12 cellular contexts compared by ENCODE assay signal in genomic region chr7:127809285-127809702, GRCh38.
A peak's percentile ranks its signal among the peaks of the same experiment; 100 is the strongest.
DNase-seq lines count a peak whose midpoint lies in the region; ATAC-seq and TF ChIP-seq lines count a peak whose summit lies in the region.
"Had no signal": no experiment of that assay in that cellular context is flagged by ENCODE, and none has a peak within 500 bp of the region (broad histone marks: within the 10 kb centered on the region; RNA-seq: fewer than 3 reads in every experiment).

No MANE protein-coding gene starts in this region.

- H3K27ac Mint-ChIP-seq in stimulated activated effector memory CD8-positive, alpha-beta T cell treated with anti-CD3 and anti-CD28 coated beads, Interleukin-12 subunit alpha, Interleukin-12 subunit beta, amount 100 ng/mL, for 72 hours = no peak overlapping the region
- H3K27ac Mint-ChIP-seq in activated CD8-positive, alpha-beta T cell treated with anti-CD3 and anti-CD28 coated beads for 36 hours = no peak overlapping the region
- no peak overlapping the region for H3K27ac Mint-ChIP-seq in activated CD4-positive, alpha-beta T cell treated with anti-CD3 and anti-CD28 coated beads, Interleukin-2, amount 10 ng/mL, durations not matched to agents 24 days and 14 days
- H3K27ac Mint-ChIP-seq: effector memory CD8-positive, alpha-beta T cell; naive thymus-derived CD4-positive, alpha-beta T cell had no signal

- peaks cover 6% of the 10 kb centered on the region for H3K36me3 ChIP-seq in fibroblast of lung (ENCODE audit: control insufficient read depth, insufficient read depth, low read length)
- H3K36me3 ChIP-seq in stomach = peaks cover 0 to 24% (median 21%) of the 10 kb centered on the region in 4 donors

- no peaks in the 10 kb centered on the region for H3K27me3 ChIP-seq in fibroblast of lung (ENCODE audit: control insufficient read depth, insufficient read depth, low read length)
- no peaks in the 10 kb centered on the region for H3K27me3 ChIP-seq in stomach

- H3K27ac ChIP-seq in fibroblast of lung (ENCODE audit: insufficient read depth, low read length) (no peak overlapping the region), stomach (no peak overlapping the region)
- H3K27ac ChIP-seq: VCaP had no signal

- peaks cover 16% of the 10 kb centered on the region for H3K4me1 ChIP-seq in fibroblast of lung (ENCODE audit: control insufficient read depth, extremely low read depth, insufficient read depth, low read length)
- H3K4me1 ChIP-seq in stomach = peaks cover 0 to 21% (median 9%) of the 10 kb centered on the region in 4 donors

- DNase-seq in Right ventricle myocardium inferior (ENCODE audit: missing footprints) = no peak
- no peak for DNase-seq in cardiac septum (ENCODE audit: low spot score)
- peak; percentile 69 for DNase-seq in OCI-M2 (lab: John Stamatoyannopoulos, UW; ENCODE audit: unreplicated experiment)
- peak; percentile 63 to 78 for DNase-seq in fibroblast of lung (ENCODE audit: low read depth in 2 of 2)
- DNase-seq in stimulated activated effector memory CD8-positive, alpha-beta T cell treated with anti-CD3 and anti-CD28 coated beads, Interleukin-12 subunit alpha, Interleukin-12 subunit beta, amount 100 ng/mL, for 72 hours (ENCODE audit: low spot score in 2 of 2) = no peak
- DNase-seq in stomach = no peak
- no peak for DNase-seq in activated CD8-positive, alpha-beta T cell treated with anti-CD3 and anti-CD28 coated beads for 36 hours
- DNase-seq in activated CD4-positive, alpha-beta T cell treated with anti-CD3 and anti-CD28 coated beads, Interleukin-2, amount 10 ng/mL, durations not matched to agents 24 days and 14 days = no peak
- DNase-seq: Calu3; effector memory CD8-positive, alpha-beta T cell; naive thymus-derived CD4-positive, alpha-beta T cell had no signal

- TF ChIP-seq CTCF in fibroblast of lung (conservative IDR thresholded peaks at IDR 0.05 in 1 of 2, IDR thresholded peaks at IDR 0.05 in 1 of 2; ENCODE audit: low read depth in 1 of 2, low read length in 2 of 2) (no peak), stomach (IDR thresholded peaks at IDR 0.05) (no peak)
- TF ChIP-seq CTCF in activated CD8-positive, alpha-beta T cell treated with anti-CD3 and anti-CD28 coated beads for 36 hours (IDR thresholded peaks at IDR 0.05) = no peak

- H3K79me2 ChIP-seq in fibroblast of lung (ENCODE audit: control insufficient read depth, insufficient read depth, low read length) = peaks cover 15% of the 10 kb centered on the region

- ATAC-seq in Right ventricle myocardium inferior = peak; percentile 31
- ATAC-seq in stimulated activated effector memory CD8-positive, alpha-beta T cell treated with anti-CD3 and anti-CD28 coated beads, Interleukin-12 subunit alpha, Interleukin-12 subunit beta, amount 100 ng/mL, for 72 hours = peak; percentile 48
- no peak for ATAC-seq in activated CD8-positive, alpha-beta T cell treated with anti-CD3 and anti-CD28 coated beads for 36 hours
- ATAC-seq: effector memory CD8-positive, alpha-beta T cell; naive thymus-derived CD4-positive, alpha-beta T cell had no signal

- H3K9me3 Mint-ChIP-seq in stimulated activated effector memory CD8-positive, alpha-beta T cell treated with anti-CD3 and anti-CD28 coated beads, Interleukin-12 subunit alpha, Interleukin-12 subunit beta, amount 100 ng/mL, for 72 hours = no peaks in the 10 kb centered on the region
- H3K9me3 Mint-ChIP-seq in activated CD8-positive, alpha-beta T cell treated with anti-CD3 and anti-CD28 coated beads for 36 hours = no peaks in the 10 kb centered on the region
- no peaks in the 10 kb centered on the region for H3K9me3 Mint-ChIP-seq in activated CD4-positive, alpha-beta T cell treated with anti-CD3 and anti-CD28 coated beads, Interleukin-2, amount 10 ng/mL, durations not matched to agents 24 days and 14 days
- H3K9me3 Mint-ChIP-seq: effector memory CD8-positive, alpha-beta T cell had no signal

- no peak overlapping the region for H3K4me2 ChIP-seq in fibroblast of lung (ENCODE audit: extremely low read depth, insufficient read depth, low read length)

- no peak overlapping the region for H2AFZ ChIP-seq in fibroblast of lung (ENCODE audit: low read length)

- TF ChIP-seq POLR2A in stomach (IDR thresholded peaks at IDR 0.05) = no peak

- peaks cover 47% of the 10 kb centered on the region for H3K4me1 Mint-ChIP-seq in stimulated activated effector memory CD8-positive, alpha-beta T cell treated with anti-CD3 and anti-CD28 coated beads, Interleukin-12 subunit alpha, Interleukin-12 subunit beta, amount 100 ng/mL, for 72 hours
- peaks cover 33% of the 10 kb centered on the region for H3K4me1 Mint-ChIP-seq in activated CD8-positive, alpha-beta T cell treated with anti-CD3 and anti-CD28 coated beads for 36 hours (ENCODE audit: low read depth)
- peaks cover 42% of the 10 kb centered on the region for H3K4me1 Mint-ChIP-seq in activated CD4-positive, alpha-beta T cell treated with anti-CD3 and anti-CD28 coated beads, Interleukin-2, amount 10 ng/mL, durations not matched to agents 24 days and 14 days

- H4K20me1 ChIP-seq in fibroblast of lung (ENCODE audit: control insufficient read depth, extremely low read depth, insufficient read depth, low read length) = no peaks in the 10 kb centered on the region

- CTCF ChIA-PET in activated CD8-positive, alpha-beta T cell treated with anti-CD3 and anti-CD28 coated beads for 36 hours (lab: Charles Lee) = interaction anchor here (2.1 kb wide), 1 partner anchor 17 kb away, joined by 10 read pairs; no protein-coding TSS in a partner anchor

- H3K36me3 Mint-ChIP-seq in stimulated activated effector memory CD8-positive, alpha-beta T cell treated with anti-CD3 and anti-CD28 coated beads, Interleukin-12 subunit alpha, Interleukin-12 subunit beta, amount 100 ng/mL, for 72 hours = peaks cover 70% of the 10 kb centered on the region
- peaks cover 43% of the 10 kb centered on the region for H3K36me3 Mint-ChIP-seq in activated CD8-positive, alpha-beta T cell treated with anti-CD3 and anti-CD28 coated beads for 36 hours (ENCODE audit: low read depth)
- peaks cover 34% of the 10 kb centered on the region for H3K36me3 Mint-ChIP-seq in activated CD4-positive, alpha-beta T cell treated with anti-CD3 and anti-CD28 coated beads, Interleukin-2, amount 10 ng/mL, durations not matched to agents 24 days and 14 days (ENCODE audit: low read depth)

- H3K9me3 ChIP-seq in fibroblast of lung (ENCODE audit: control insufficient read depth, insufficient read depth, low read depth, low read length) (no peaks in the 10 kb centered on the region), stomach (no peaks in the 10 kb centered on the region)

- intact Hi-C loops in Right ventricle myocardium inferior (cut with DNase I) (no loop called here), cardiac septum (cut with DNase I) (no loop called here), stomach (cut with DNase I; ENCODE audit: low total_unique reads) (no loop called here)
- intact Hi-C loops in activated CD8-positive, alpha-beta T cell treated with anti-CD3 and anti-CD28 coated beads for 36 hours (cut with micrococcal nuclease) = no loop called here
- intact Hi-C loops in activated CD4-positive, alpha-beta T cell treated with anti-CD3 and anti-CD28 coated beads, Interleukin-2, amount 10 ng/mL, durations not matched to agents 24 days and 14 days (cut with micrococcal nuclease) = loop anchor here (5.0 kb wide), 1 partner anchor 42 kb away; no protein-coding TSS in a partner anchor

- H3K9ac ChIP-seq in fibroblast of lung (ENCODE audit: insufficient read depth, low read length) = no peak overlapping the region

- H3K27me3 Mint-ChIP-seq in activated CD8-positive, alpha-beta T cell treated with anti-CD3 and anti-CD28 coated beads for 36 hours = no peaks in the 10 kb centered on the region
- no peaks in the 10 kb centered on the region for H3K27me3 Mint-ChIP-seq in activated CD4-positive, alpha-beta T cell treated with anti-CD3 and anti-CD28 coated beads, Interleukin-2, amount 10 ng/mL, durations not matched to agents 24 days and 14 days
- H3K27me3 Mint-ChIP-seq: effector memory CD8-positive, alpha-beta T cell; naive thymus-derived CD4-positive, alpha-beta T cell had no signal

- POLR2A ChIA-PET in activated CD8-positive, alpha-beta T cell treated with anti-CD3 and anti-CD28 coated beads for 36 hours (lab: Charles Lee) = no interaction called here

- H3K4me3 ChIP-seq in fibroblast of lung (replicated peaks in 1 of 4; ENCODE audit: control extremely low read depth in 1 of 4, insufficient read depth in 1 of 4, low read depth in 3 of 4, low read length in 4 of 4) = no peak overlapping the region
- H3K4me3 ChIP-seq in stomach = no peak overlapping the region

- H3K4me3 Mint-ChIP-seq in stimulated activated effector memory CD8-positive, alpha-beta T cell treated with anti-CD3 and anti-CD28 coated beads, Interleukin-12 subunit alpha, Interleukin-12 subunit beta, amount 100 ng/mL, for 72 hours = no peak overlapping the region
- no peak overlapping the region for H3K4me3 Mint-ChIP-seq in activated CD8-positive, alpha-beta T cell treated with anti-CD3 and anti-CD28 coated beads for 36 hours
- H3K4me3 Mint-ChIP-seq in activated CD4-positive, alpha-beta T cell treated with anti-CD3 and anti-CD28 coated beads, Interleukin-2, amount 10 ng/mL, durations not matched to agents 24 days and 14 days = no peak overlapping the region
- H3K4me3 Mint-ChIP-seq: effector memory CD8-positive, alpha-beta T cell; naive thymus-derived CD4-positive, alpha-beta T cell had no signal

- 42 to 63% (median 52%) methylated on average over 2 to 3 of the region's 3 CpGs for WGBS in stomach, 5 donors

- no peak for TF ChIP-seq EP300 in stomach (IDR thresholded peaks at IDR 0.05)

Comparison
In these comparisons a context has a peak if more than half of its experiments do, and no peak if none do; other contexts are left out.
1. DNase-seq: peak in OCI-M2 (single experiment) and fibroblast of lung (2 of 2); none in Right ventricle myocardium inferior (single experiment), cardiac septum (single experiment), stimulated activated effector memory CD8-positive, alpha-beta T cell treated with anti-CD3 and anti-CD28 coated beads, Interleukin-12 subunit alpha, Interleukin-12 subunit beta, amount 100 ng/mL, for 72 hours (0 of 2), stomach (single experiment), activated CD8-positive, alpha-beta T cell treated with anti-CD3 and anti-CD28 coated beads for 36 hours (single experiment) and activated CD4-positive, alpha-beta T cell treated with anti-CD3 and anti-CD28 coated beads, Interleukin-2, amount 10 ng/mL, durations not matched to agents 24 days and 14 days (single experiment).